In the genomic region with DNA sequence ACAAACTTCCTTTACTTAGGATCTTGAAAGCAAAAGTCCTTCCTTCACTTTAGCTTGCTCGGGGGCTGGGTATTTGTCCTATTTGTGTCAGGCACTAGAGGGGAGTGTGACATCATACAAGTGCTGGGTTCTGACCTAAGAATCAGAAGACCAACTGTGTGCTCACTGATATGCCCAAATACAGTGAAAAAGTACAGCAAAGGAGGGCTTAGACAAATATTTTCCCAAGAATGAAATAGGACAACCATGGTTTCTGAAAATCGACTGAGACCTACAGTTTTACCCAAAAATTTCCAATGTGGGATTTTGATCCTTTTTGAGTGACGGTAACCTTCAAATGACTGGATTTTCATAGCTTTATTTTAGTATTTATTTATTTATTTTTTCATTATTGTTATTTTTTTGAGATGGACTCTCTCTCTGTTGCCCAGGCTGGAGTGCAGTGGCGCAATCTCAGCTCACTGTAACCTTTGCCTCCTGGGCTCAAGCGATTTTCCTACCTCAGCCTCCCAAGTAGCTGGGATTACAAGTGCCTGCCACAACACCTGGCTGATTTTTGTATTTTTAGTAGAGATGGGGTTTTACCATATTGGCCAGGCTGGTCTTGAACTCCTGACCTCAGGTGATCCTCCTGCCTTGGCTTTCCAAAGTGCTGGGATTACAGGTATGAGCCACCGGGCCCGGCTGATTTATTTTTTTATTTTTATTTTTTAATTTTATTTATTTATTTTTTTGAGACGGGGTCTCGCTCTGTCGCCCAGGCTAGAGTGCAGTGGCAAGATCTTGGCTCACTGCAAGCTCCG, we compare ENCODE assay signal across 8 cellular contexts. TPM values are rescaled to one million over a fixed set of nuclear protein-coding genes. Genes with fewer than 3 reads are reported as not detected.
DNase-seq lines count a peak whose midpoint lies in the region; ATAC-seq and TF ChIP-seq lines count a peak whose summit lies in the region.
"Not testable (repeated sequence)": the region's sequence is repeated elsewhere in the genome, so short reads cannot be mapped to it uniquely, and the experiment has no call there.

No MANE protein-coding gene starts in this region.

- H3K79me1 ChIP-seq in IMR-90 (ENCODE audit: low read depth in 1 of 2, low read length in 2 of 2) = not testable (repeated sequence)

- not testable (repeated sequence) for H2BK20ac ChIP-seq in IMR-90 (ENCODE audit: low read depth, low read length)

- H3K36me3 ChIP-seq in IMR-90 (ENCODE audit: control insufficient read depth, insufficient read depth, low read length); Panc1 (ENCODE audit: control insufficient read depth, insufficient read depth, low read length): not testable (repeated sequence)

- not testable (repeated sequence) for H3K27ac ChIP-seq in CD4-positive, alpha-beta T cell (ENCODE audit: low read depth, low read length); IMR-90 (ENCODE audit: insufficient read depth, low read length); Panc1 (ENCODE audit: low read length)

- H3K4ac ChIP-seq in IMR-90 (ENCODE audit: low read depth, low read length) = not testable (repeated sequence)

- not testable (repeated sequence) for H2AK5ac ChIP-seq in IMR-90 (ENCODE audit: low read depth, low read length)

- H3K14ac ChIP-seq in IMR-90 (replicated peaks; ENCODE audit: low read depth, low read length) = not testable (repeated sequence)

- dilution Hi-C loops in IMR-90 (cut with HindIII; ENCODE audit: low sequenced_read_pairs, unreplicated experiment) = not testable (repeated sequence)

- WGBS in IMR-90 (ENCODE audit: extremely low coverage in 2 of 2, insufficient read length in 1 of 2), 2 experiments = no CpG with 5 or more reads among the region's 11 CpGs

- not testable (repeated sequence) for H2AFZ ChIP-seq in IMR-90 (replicated peaks; ENCODE audit: low read length, poor library complexity)

- intact Hi-C loops in CD4-positive, alpha-beta T cell (cut with DNase I, micrococcal nuclease); Right ventricle myocardium superior (cut with DNase I): not testable (repeated sequence)
- intact Hi-C loops in IMR-90 (cut with micrococcal nuclease) (loop anchor here (2.0 kb wide), 2 partner anchors 15 to 57 kb away; partner anchors contain the start of gene PNN), Panc1 (cut with micrococcal nuclease; ENCODE audit: unreplicated experiment) (loop anchor here (5.0 kb wide), 2 partner anchors 135 to 200 kb away; partner anchors contain the start of gene FBXO33)

- peak; percentile 51 for TF ChIP-seq CTCF in CD4-positive, alpha-beta T cell (IDR thresholded peaks at IDR 0.05)
- TF ChIP-seq CTCF in HFFc6 (IDR thresholded peaks at IDR 0.05) = not testable (repeated sequence)
- peak; percentile 35 for TF ChIP-seq CTCF in IMR-90 (conservative IDR thresholded peaks at IDR 0.05; ENCODE audit: low read depth, low read length)
- peak; percentile 45 for TF ChIP-seq CTCF in Panc1 (IDR thresholded peaks at IDR 0.05)
- TF ChIP-seq CTCF in osteocyte (IDR thresholded peaks at IDR 0.05) = peak; percentile 31

- not testable (repeated sequence) for H4K20me1 ChIP-seq in IMR-90 (ENCODE audit: insufficient read depth, low read length)

- H3K4me1 Mint-ChIP-seq in CD4-positive, alpha-beta T cell (ENCODE audit: low read depth) = peaks cover 35% of the 10 kb centered on the region
- peaks cover 21% of the 10 kb centered on the region for H3K4me1 Mint-ChIP-seq in HFFc6 (ENCODE audit: low read depth)
- not testable (repeated sequence) for H3K4me1 Mint-ChIP-seq in osteocyte (ENCODE audit: unreplicated experiment)

- H3K4me1 ChIP-seq in IMR-90 (ENCODE audit: control insufficient read depth, insufficient read depth, low read length); Panc1 (ENCODE audit: control insufficient read depth, insufficient read depth, low read length): not testable (repeated sequence)

- CTCF ChIA-PET in CD4-positive, alpha-beta T cell (lab: Charles Lee) = interaction anchor here (0.5 to 1.0 kb wide), 2 partner anchors 15 to 49 kb away, joined by 3 read pairs; no protein-coding TSS in a partner anchor
- CTCF ChIA-PET in IMR-90 (lab: Yijun Ruan, JAX) (interaction anchor here (0.6 to 0.7 kb wide), 3 partner anchors 11 to 217 kb away, joined by 3 read pairs; no protein-coding TSS in a partner anchor), Panc1 (lab: Charles Lee) (interaction anchor here (1.1 kb wide), 1 partner anchor 194 kb away, joined by 3 read pairs; no protein-coding TSS in a partner anchor)

- H2BK5ac ChIP-seq in IMR-90 (ENCODE audit: low read depth, low read length, poor library complexity, severe bottlenecking) = not testable (repeated sequence)

- not testable (repeated sequence) for H3K23ac ChIP-seq in IMR-90 (ENCODE audit: low read depth, low read length)

- not testable (repeated sequence) for H2BK120ac ChIP-seq in IMR-90 (ENCODE audit: low read depth, low read length)

- ATAC-seq in CD4-positive, alpha-beta T cell (ENCODE audit: poor library complexity) = peak; percentile 35
- peak; percentile 72 for ATAC-seq in GM18868 (IDR thresholded peaks at IDR 0.05; ENCODE audit: unreplicated experiment)
- peak; percentile 46; the same call in 1 of the 2 replicates for ATAC-seq in IMR-90 (ENCODE audit: low read depth)
- peak; percentile 83 for ATAC-seq in Panc1
- ATAC-seq in Right ventricle myocardium superior (ENCODE audit: poor library complexity) = peak; percentile 65

- not testable (repeated sequence) for H3K18ac ChIP-seq in IMR-90 (ENCODE audit: low read depth, low read length)

- H3K9me3 ChIP-seq in CD4-positive, alpha-beta T cell (ENCODE audit: control insufficient read depth, low read length); IMR-90 (ENCODE audit: control insufficient read depth, insufficient read depth, low read length); Panc1 (ENCODE audit: control insufficient read depth, insufficient read depth, low read depth, low read length): not testable (repeated sequence)

- POLR2A ChIA-PET in CD4-positive, alpha-beta T cell (lab: Charles Lee); IMR-90 (lab: Charles Lee; ENCODE audit: unreplicated experiment): not testable (repeated sequence)
- POLR2A ChIA-PET in Panc1 (lab: Charles Lee) = interaction anchor here (1.2 kb wide), 1 partner anchor 143 kb away, joined by 5 read pairs; no protein-coding TSS in a partner anchor

- H3K9ac ChIP-seq in IMR-90 (ENCODE audit: low read depth, low read length) = not testable (repeated sequence)

- H3K27me3 Mint-ChIP-seq in CD4-positive, alpha-beta T cell; HFFc6 (ENCODE audit: insufficient read depth); osteocyte (ENCODE audit: unreplicated experiment): not testable (repeated sequence)

- BruUV-seq in IMR-90 (replicated peaks; lab: Mats Ljungman, UMichigan); Panc1 (replicated peaks; lab: Mats Ljungman, UMichigan): not testable (repeated sequence)

- not testable (repeated sequence) for H4K8ac ChIP-seq in IMR-90 (ENCODE audit: low read depth in 2 of 2, low read length in 2 of 2)

- H4K91ac ChIP-seq in IMR-90 (ENCODE audit: insufficient read depth, low read depth, low read length) = not testable (repeated sequence)

- not testable (repeated sequence) for H3K27ac Mint-ChIP-seq in CD4-positive, alpha-beta T cell; HFFc6; osteocyte (ENCODE audit: unreplicated experiment)

- not testable (repeated sequence) for H3K9me1 ChIP-seq in IMR-90 (ENCODE audit: insufficient read depth, low read length)

- not testable (repeated sequence) for TF ChIP-seq POLR2A in IMR-90 (IDR thresholded peaks at IDR 0.05; ENCODE audit: low read depth, low read length)

- H2AK9ac ChIP-seq in IMR-90 (replicated peaks; ENCODE audit: low read depth, low read length, poor library complexity) = not testable (repeated sequence)

- H3K4me3 Mint-ChIP-seq in CD4-positive, alpha-beta T cell; HFFc6; osteocyte (ENCODE audit: unreplicated experiment): not testable (repeated sequence)

- in situ Hi-C loops in IMR-90 (cut with MboI; ENCODE audit: low sequenced_read_pairs); Panc1 (cut with HindIII; ENCODE audit: low pct_unique_long_range_greater_than_20kb, low sequenced_read_pairs): not testable (repeated sequence)

- H4K5ac ChIP-seq in IMR-90 (ENCODE audit: low read depth, low read length) = not testable (repeated sequence)

- not testable (repeated sequence) for H3K36me3 Mint-ChIP-seq in CD4-positive, alpha-beta T cell (ENCODE audit: low read depth); HFFc6 (ENCODE audit: low read depth); osteocyte (ENCODE audit: unreplicated experiment)

- not testable (repeated sequence) for H3K9me3 Mint-ChIP-seq in CD4-positive, alpha-beta T cell; HFFc6; osteocyte (ENCODE audit: unreplicated experiment)

- not testable (repeated sequence) for H3K56ac ChIP-seq in IMR-90 (ENCODE audit: extremely low read depth, insufficient read depth, low read length)

- not testable (repeated sequence) for H3K27me3 ChIP-seq in CD4-positive, alpha-beta T cell (ENCODE audit: control insufficient read depth, insufficient read depth, low read length); IMR-90 (ENCODE audit: control insufficient read depth, insufficient read depth, low read length); Panc1 (ENCODE audit: control insufficient read depth, insufficient read depth, low read length)

- TF ChIP-seq RAD21 in IMR-90 (IDR thresholded peaks at IDR 0.05; ENCODE audit: low read length) = peak; percentile 50

- peak in 3 of 10 experiments; percentile 9 to 18 (median 12) for DNase-seq in CD4-positive, alpha-beta T cell
- DNase-seq in HFFc6 (peak; percentile 15), IMR-90 (peak; percentile 52), activated gamma-delta T cell treated with Interleukin-2 at 50 U/mL for 16 hours (peak; percentile 28)
- DNase-seq in Panc1 (ENCODE audit: low read depth, low spot score); Right ventricle myocardium superior; osteocyte (ENCODE audit: extremely low spot score, unreplicated experiment): not testable (repeated sequence)

- not testable (repeated sequence) for H3K4me2 ChIP-seq in IMR-90 (ENCODE audit: low read depth, low read length)

- not testable (repeated sequence) for H2BK15ac ChIP-seq in IMR-90 (ENCODE audit: low read depth, low read length)

- not testable (repeated sequence) for H3K4me3 ChIP-seq in IMR-90 (ENCODE audit: insufficient read depth, low read depth, low read length); Panc1 (ENCODE audit: low read depth in 2 of 2, low read length in 2 of 2)

RNA-seq across cellular contexts. Expression of gene MIA2, which starts 1.8 kb away (rescaled TPM):
- total RNA-seq in CD4-positive, alpha-beta T cell = 10 to 100 TPM; 21.1 to 24.1 TPM
- 10 to 100 TPM; 11.5 to 16.3 (median 13.0) TPM for total RNA-seq in HFFc6 (2021; fragmentation: NEBNext Ultra II Directional; extraction: Animal tissue kit (Norgen Biotek cat#: 25700))
- total RNA-seq in IMR-90 (2012; rRNA removed) = 3.9 and 7.8 TPM in 2 replicates
- polyA plus RNA-seq in IMR-90 (2012; rRNA removed) = 6.8 and 7.0 TPM in 2 replicates
- 1.3 and 1.6 TPM in 2 replicates for polyA plus RNA-seq in IMR-90 (2012; cell fraction: cytosol; rRNA removed)
- polyA plus RNA-seq in IMR-90 (2012; cell fraction: nucleus; rRNA removed; ENCODE audit: low replicate concordance) = 2.6 and 14.8 TPM in 2 replicates
- total RNA-seq in Panc1 (2021; ENCODE audit: unreplicated experiment) = 19.2 TPM
- 7.4 TPM for polyA plus RNA-seq in Panc1 (2012; ENCODE audit: insufficient read length)
- 28.6 TPM for total RNA-seq in Right ventricle myocardium superior
- total RNA-seq in osteocyte = 21.4 and 22.5 TPM in 2 replicates

RNA-seq across cellular contexts. Expression of gene PNN, which starts 56.9 kb away (rescaled TPM):
- 100 to 1,000 TPM; 110 to 111 TPM for total RNA-seq in CD4-positive, alpha-beta T cell
- 10 to 100 TPM; 30.1 to 44.5 (median 40.5) TPM for total RNA-seq in HFFc6 (2021; fragmentation: NEBNext Ultra II Directional; extraction: Animal tissue kit (Norgen Biotek cat#: 25700))
- total RNA-seq in IMR-90 (2012; rRNA removed) (14.9 and 23.6 TPM in 2 replicates), Panc1 (2021; ENCODE audit: unreplicated experiment) (55.4 TPM), Right ventricle myocardium superior (20.5 TPM), osteocyte (53.0 and 66.1 TPM in 2 replicates)
- polyA plus RNA-seq in IMR-90 (2012; rRNA removed) = 20.6 and 28.8 TPM in 2 replicates
- polyA plus RNA-seq in IMR-90 (2012; cell fraction: cytosol; rRNA removed) = 5.7 and 13.3 TPM in 2 replicates
- polyA plus RNA-seq in IMR-90 (2012; cell fraction: nucleus; rRNA removed; ENCODE audit: low replicate concordance) = 68.5 and 247 TPM in 2 replicates
- polyA plus RNA-seq in Panc1 (2012; ENCODE audit: insufficient read length) = 39.3 TPM
